ENCODE assay signal across 8 cellular contexts in genomic region chr13:41060723-41061074, GRCh38. TPM values are rescaled to one million over a fixed set of nuclear protein-coding genes. Genes with fewer than 3 reads are reported as not detected.
DNase-seq lines count a peak whose midpoint lies in the region; ATAC-seq and TF ChIP-seq lines count a peak whose summit lies in the region.

No MANE protein-coding gene starts in this region.

- peak overlapping the region; percentile 53 for H3K4me2 ChIP-seq in IMR-90 (ENCODE audit: low read depth, low read length)
- no peak overlapping the region for H3K4me2 ChIP-seq in neural cell (ENCODE audit: low read length)

- H3K79me1 ChIP-seq in IMR-90 (ENCODE audit: low read depth in 1 of 2, low read length in 2 of 2), result peaks cover 3 to 28% of the 10 kb centered on the region in 2 experiments; a peak in 3 of 4 replicates

- peak overlapping the region; percentile 86; the same call in 1 of the 3 replicates for H2BK15ac ChIP-seq in IMR-90 (ENCODE audit: low read depth, low read length)

- POLR2A ChIA-PET in IMR-90 (lab: Charles Lee; ENCODE audit: unreplicated experiment), result no interaction called here

- H3K4me1 ChIP-seq in IMR-90 (ENCODE audit: control insufficient read depth, insufficient read depth, low read length) (peaks cover 4% of the 10 kb centered on the region), stomach smooth muscle (ENCODE audit: control insufficient read depth, insufficient read depth, low read length) (peaks cover 20% of the 10 kb centered on the region)

- peaks cover 8% of the 10 kb centered on the region for H3K9me1 ChIP-seq in IMR-90 (ENCODE audit: insufficient read depth, low read length)

- peak overlapping the region; percentile 63; the same call in 1 of the 2 replicates for H2AK5ac ChIP-seq in IMR-90 (ENCODE audit: low read depth, low read length)

- intact Hi-C loops in Calu3 (cut with micrococcal nuclease; ENCODE audit: unreplicated experiment) (loop anchor here (5.0 kb wide), 1 partner anchor 252 kb away; the partner anchor contains the start of gene NAA16), IMR-90 (cut with micrococcal nuclease) (loop anchor here (2.0 to 5.0 kb wide), 3 partner anchors 88 to 272 kb away; partner anchors contain the start of genes NAA16 and SLC25A15)

- CTCF ChIA-PET in Calu3 (lab: Charles Lee), result interaction anchor here (1.0 to 1.2 kb wide), 2 partner anchors 86 to 156 kb away, joined by 3 read pairs; no protein-coding TSS in a partner anchor
- CTCF ChIA-PET in IMR-90 (lab: Yijun Ruan, JAX), result interaction anchor here (0.6 to 0.8 kb wide), 2 partner anchors 86 to 271 kb away, joined by 3 read pairs; partner anchors contain the start of gene SLC25A15

- H3K9me3 ChIP-seq in IMR-90 (ENCODE audit: control insufficient read depth, insufficient read depth, low read length) (no peaks in the 10 kb centered on the region), neural cell (ENCODE audit: low read length) (no peaks in the 10 kb centered on the region), stomach smooth muscle (ENCODE audit: control insufficient read depth in 2 of 2, low read length in 2 of 2) (no peaks in the 10 kb centered on the region)

- H2AFZ ChIP-seq in IMR-90 (replicated peaks; ENCODE audit: low read length, poor library complexity) (peak overlapping the region; percentile 91), neural cell (ENCODE audit: low read depth, low read length) (peak overlapping the region; percentile 97)

- BruUV-seq in Calu3 (replicated peaks; lab: Mats Ljungman, UMichigan), result no TSS peak
- BruUV-seq in IMR-90 (replicated peaks; lab: Mats Ljungman, UMichigan), result no TSS peak

- H3K27ac Mint-ChIP-seq in Calu3 (ENCODE audit: unreplicated experiment), result peak overlapping the region; percentile 80

- H3K23ac ChIP-seq in IMR-90 (ENCODE audit: low read depth, low read length), result peak overlapping the region; percentile 91

- H3K4me1 Mint-ChIP-seq in Calu3 (ENCODE audit: low read depth, unreplicated experiment), result peaks cover 30% of the 10 kb centered on the region

- peaks cover 28% of the 10 kb centered on the region for H4K20me1 ChIP-seq in IMR-90 (ENCODE audit: insufficient read depth, low read length)
- H4K20me1 ChIP-seq in neural cell (ENCODE audit: insufficient read depth), result no peaks in the 10 kb centered on the region

- peaks cover 23% of the 10 kb centered on the region for H3K79me2 ChIP-seq in neural cell (replicated peaks; ENCODE audit: insufficient read depth, low read length)

- ATAC-seq in GM21515 (IDR thresholded peaks at IDR 0.05; ENCODE audit: unreplicated experiment), result peak; percentile 27
- peak; percentile 27 for ATAC-seq in IMR-90 (ENCODE audit: low read depth)

- no peak for TF ChIP-seq CTCF in Calu3 (IDR thresholded peaks at IDR 0.05; ENCODE audit: unreplicated experiment)
- no peak for TF ChIP-seq CTCF in IMR-90 (conservative IDR thresholded peaks at IDR 0.05; ENCODE audit: low read depth, low read length)
- no peak for TF ChIP-seq CTCF in fibroblast of the aortic adventitia (IDR thresholded peaks at IDR 0.05; ENCODE audit: insufficient read depth, low read length)
- no peak for TF ChIP-seq CTCF in neural cell (IDR thresholded peaks at IDR 0.05; ENCODE audit: poor library complexity, severe bottlenecking)

- TF ChIP-seq POLR2A in IMR-90 (IDR thresholded peaks at IDR 0.05; ENCODE audit: low read depth, low read length), result peak; percentile 77

- H2AK9ac ChIP-seq in IMR-90 (replicated peaks; ENCODE audit: low read depth, low read length, poor library complexity), result peak overlapping the region; percentile 97

- peak overlapping the region; percentile 71 for H3K4me3 Mint-ChIP-seq in Calu3 (ENCODE audit: low read depth, unreplicated experiment)

- no peaks in the 10 kb centered on the region for H3K9me3 Mint-ChIP-seq in Calu3 (ENCODE audit: low read depth, unreplicated experiment)

- peak overlapping the region; percentile 79 for H4K5ac ChIP-seq in IMR-90 (ENCODE audit: low read depth, low read length)

- H3K18ac ChIP-seq in IMR-90 (ENCODE audit: low read depth, low read length), result peak overlapping the region; percentile 91

- WGBS in IMR-90 (ENCODE audit: extremely low coverage in 2 of 2, insufficient read length in 1 of 2), 2 experiments, result 0% methylated on average over 11 of the region's 35 CpGs; no CpG with 5 or more reads in 1 of the 2 experiments

- peak overlapping the region; percentile 91 for H3K4ac ChIP-seq in IMR-90 (ENCODE audit: low read depth, low read length)

- H2BK120ac ChIP-seq in IMR-90 (ENCODE audit: low read depth, low read length), result peak overlapping the region; percentile 90

- peak overlapping the region; percentile 97 for H4K91ac ChIP-seq in IMR-90 (ENCODE audit: insufficient read depth, low read depth, low read length)

- peak overlapping the region; percentile 99 for H3K56ac ChIP-seq in IMR-90 (ENCODE audit: extremely low read depth, insufficient read depth, low read length)

- H2BK20ac ChIP-seq in IMR-90 (ENCODE audit: low read depth, low read length), result peak overlapping the region; percentile 53

- peak overlapping the region; percentile 94 for H2BK5ac ChIP-seq in IMR-90 (ENCODE audit: low read depth, low read length, poor library complexity, severe bottlenecking)

- DNase-seq in Calu3 (peak; percentile 67), IMR-90 (no peak), RKO (ENCODE audit: low spot score) (peak; percentile 89), fibroblast of the aortic adventitia (ENCODE audit: low read depth) (no peak)
- DNase-seq in activated T-helper 9 cell treated with anti-CD3 and anti-CD28 coated beads, Interleukin-2, amount 50 U/mL, for 16 hours (ENCODE audit: low read depth), result peak; percentile 84

- dilution Hi-C loops in IMR-90 (cut with HindIII; ENCODE audit: low sequenced_read_pairs, unreplicated experiment), result no loop called here

- H3K14ac ChIP-seq in IMR-90 (replicated peaks; ENCODE audit: low read depth, low read length), result peak overlapping the region; percentile 88

- no peaks in the 10 kb centered on the region for H3K27me3 Mint-ChIP-seq in Calu3 (ENCODE audit: unreplicated experiment)

- H3K9ac ChIP-seq in IMR-90 (ENCODE audit: low read depth, low read length), result peak overlapping the region; percentile 94
- peak overlapping the region; percentile 78 for H3K9ac ChIP-seq in neural cell (ENCODE audit: low read length)
- H3K9ac ChIP-seq in stomach smooth muscle (ENCODE audit: low read length in 2 of 2), result peak overlapping the region; percentile 89 to 93

- in situ Hi-C loops in IMR-90 (cut with MboI; ENCODE audit: low sequenced_read_pairs), result no loop called here

- peak overlapping the region; percentile 93 for H3K27ac ChIP-seq in IMR-90 (ENCODE audit: insufficient read depth, low read length)
- peak overlapping the region; percentile 83 for H3K27ac ChIP-seq in neural cell (ENCODE audit: low read length)
- peak overlapping the region; percentile 90 for H3K27ac ChIP-seq in stomach smooth muscle (ENCODE audit: low read length)

- TF ChIP-seq RAD21 in IMR-90 (IDR thresholded peaks at IDR 0.05; ENCODE audit: low read length) (no peak), neural cell (conservative IDR thresholded peaks at IDR 0.05) (no peak)

- H3F3A ChIP-seq in neural cell (ENCODE audit: insufficient read depth, low read length, poor library complexity, severe bottlenecking), result peaks cover 12% of the 10 kb centered on the region

- H3K9me2 ChIP-seq in neural cell (ENCODE audit: insufficient read depth, low read length), result no peaks in the 10 kb centered on the region

- peak; percentile 11 for TF ChIP-seq EP300 in neural cell (conservative IDR thresholded peaks at IDR 0.05; ENCODE audit: poor library complexity, severe bottlenecking)

- H3K36me3 ChIP-seq in IMR-90 (ENCODE audit: control insufficient read depth, insufficient read depth, low read length) (peaks cover 3% of the 10 kb centered on the region), neural cell (ENCODE audit: insufficient read depth, low read length) (peaks cover 7% of the 10 kb centered on the region), stomach smooth muscle (ENCODE audit: control insufficient read depth in 2 of 2, insufficient read depth in 2 of 2, low read length in 2 of 2) (peaks cover 0 to 3% of the 10 kb centered on the region in 2 donors)

- peak overlapping the region; percentile 82 for H3K4me3 ChIP-seq in IMR-90 (ENCODE audit: insufficient read depth, low read depth, low read length)
- H3K4me3 ChIP-seq in fibroblast of the aortic adventitia (ENCODE audit: low read depth, low read length), result peak overlapping the region; percentile 86
- peak overlapping the region; percentile 90 for H3K4me3 ChIP-seq in neural cell (ENCODE audit: low read length)
- peak overlapping the region; percentile 89 to 91 for H3K4me3 ChIP-seq in stomach smooth muscle (ENCODE audit: low read length in 2 of 2)

- H3K27me3 ChIP-seq in IMR-90 (ENCODE audit: control insufficient read depth, insufficient read depth, low read length) (no peaks in the 10 kb centered on the region), neural cell (ENCODE audit: insufficient read depth, low read depth, low read length) (no peaks in the 10 kb centered on the region), stomach smooth muscle (ENCODE audit: control insufficient read depth in 1 of 2, insufficient read depth in 2 of 2, low read length in 2 of 2) (no peaks in the 10 kb centered on the region)

- H4K8ac ChIP-seq in IMR-90 (ENCODE audit: low read depth in 2 of 2, low read length in 2 of 2), result peak overlapping the region; percentile 91 to 96

- peaks cover 47% of the 10 kb centered on the region for H3K36me3 Mint-ChIP-seq in Calu3 (ENCODE audit: insufficient read depth, unreplicated experiment)

TF ChIP-seq in neural cell, 6 proteins besides CTCF, POLR2A, EP300 and RAD21 (continues in another document):
- TF ChIP-seq EZH2 (IDR thresholded peaks at IDR 0.05; ENCODE audit: borderline replicate concordance, insufficient read depth, low read length, poor library complexity, severe bottlenecking) (no peak), POLR2AphosphoS5 (IDR thresholded peaks at IDR 0.05) (no peak), TAF1 (IDR thresholded peaks at IDR 0.05; ENCODE audit: low read depth) (no peak), MXI1 (conservative IDR thresholded peaks at IDR 0.05; ENCODE audit: poor library complexity, severe bottlenecking) (peak; percentile 1)

RNA-seq across cellular contexts. Expression of gene WBP4, which starts 0.6 kb away (rescaled TPM):
- total RNA-seq in Calu3 (2022), result 7.2 and 7.6 TPM in 2 replicates
- total RNA-seq in IMR-90 (2012; rRNA removed), result 4.3 and 11.4 TPM in 2 replicates
- polyA plus RNA-seq in IMR-90 (2012; rRNA removed), result 9.6 and 11.0 TPM in 2 replicates
- 1.1 and 1.7 TPM in 2 replicates for polyA plus RNA-seq in IMR-90 (2012; cell fraction: cytosol; rRNA removed)
- 0.85 and 6.2 TPM in 2 replicates for polyA plus RNA-seq in IMR-90 (2012; cell fraction: nucleus; rRNA removed; ENCODE audit: low replicate concordance)
- 7.8 and 10.5 TPM in 2 replicates for total RNA-seq in fibroblast of the aortic adventitia (ENCODE audit: low replicate concordance)
- 13.8 and 19.0 TPM in 2 replicates for polyA plus RNA-seq in neural cell
- 15.3 and 15.6 TPM in 2 replicates for polyA minus RNA-seq in neural cell

RNA-seq across cellular contexts. Expression of gene ELF1, which starts 41.6 kb away (rescaled TPM):
- total RNA-seq in Calu3 (2022) (63.4 and 63.5 TPM in 2 replicates), IMR-90 (2012; rRNA removed) (27.6 and 36.9 TPM in 2 replicates), fibroblast of the aortic adventitia (ENCODE audit: low replicate concordance) (47.0 and 51.0 TPM in 2 replicates)
- polyA plus RNA-seq in IMR-90 (2012; rRNA removed) (23.7 and 25.4 TPM in 2 replicates), neural cell (1.1 and 2.0 TPM in 2 replicates)
- 11.7 and 15.9 TPM in 2 replicates for polyA plus RNA-seq in IMR-90 (2012; cell fraction: cytosol; rRNA removed)
- 10.8 and 27.3 TPM in 2 replicates for polyA plus RNA-seq in IMR-90 (2012; cell fraction: nucleus; rRNA removed; ENCODE audit: low replicate concordance)
- polyA minus RNA-seq in neural cell, result 6.6 and 8.7 TPM in 2 replicates

Comparison
In these comparisons a context has a peak if more than half of its experiments do, and no peak if none do; other contexts are left out.
1. DNase-seq: peak in Calu3 (single experiment), RKO (single experiment) and activated T-helper 9 cell treated with anti-CD3 and anti-CD28 coated beads, Interleukin-2, amount 50 U/mL, for 16 hours (single experiment); none in IMR-90 (single experiment) and fibroblast of the aortic adventitia (single experiment).
2. Peak in every context shown above with its lines, with median percentiles within 50 percentile points of each other: H3K27ac ChIP-seq, H3K4me3 ChIP-seq and H3K9ac ChIP-seq.